Comparison of ENCODE assay signal across 17 cellular contexts in genomic region chr20:51597389-51598231, GRCh38. TPM values are rescaled to one million over a fixed set of nuclear protein-coding genes. Genes with fewer than 3 reads are reported as not detected.
"Had no signal": no experiment of that assay in that cellular context is flagged by ENCODE, and none has a peak within 500 bp of the region (broad histone marks: within the 10 kb centered on the region; RNA-seq: fewer than 3 reads in every experiment).

No MANE protein-coding gene starts in this region.

- DNase-seq: activated CD4-positive, alpha-beta T cell treated with anti-CD3 and anti-CD28 coated beads for 48 hours; activated CD8-positive, alpha-beta memory T cell treated with anti-CD3 and anti-CD28 coated beads, Interleukin-2, amount 10 ng/mL, durations not matched to agents 7 days and 5 days; activated naive CD4-positive, alpha-beta T cell treated with anti-CD3 and anti-CD28 coated beads, Interleukin-2, amount 10 ng/mL, durations not matched to agents 7 days and 5 days; amygdala; erythroblast; hippocampal formation; kidney glomerular epithelial cell; pancreas; SK-N-SH; T-helper 1 cell had no signal

- H3K27ac Mint-ChIP-seq: activated CD8-positive, alpha-beta memory T cell treated with anti-CD3 and anti-CD28 coated beads, Interleukin-2, amount 10 ng/mL, durations not matched to agents 7 days and 5 days; activated naive CD4-positive, alpha-beta T cell treated with anti-CD3 and anti-CD28 coated beads, Interleukin-2, amount 10 ng/mL, durations not matched to agents 7 days and 5 days; dendritic cell treated with granulocyte-macrophage colony-stimulating factor and Interleukin-4, amounts not matched to agents 40 ng/mL and 50 ng/mL, for 4 days; type B pancreatic cell had no signal

- H3K27me3 ChIP-seq: pancreas had no signal

- H3K9me3 Mint-ChIP-seq: activated naive CD4-positive, alpha-beta T cell treated with anti-CD3 and anti-CD28 coated beads, Interleukin-2, amount 10 ng/mL, durations not matched to agents 7 days and 5 days; dendritic cell treated with granulocyte-macrophage colony-stimulating factor and Interleukin-4, amounts not matched to agents 40 ng/mL and 50 ng/mL, for 4 days; neural crest cell; type B pancreatic cell had no signal

- H3K4me3 Mint-ChIP-seq: activated CD8-positive, alpha-beta memory T cell treated with anti-CD3 and anti-CD28 coated beads, Interleukin-2, amount 10 ng/mL, durations not matched to agents 7 days and 5 days; activated naive CD4-positive, alpha-beta T cell treated with anti-CD3 and anti-CD28 coated beads, Interleukin-2, amount 10 ng/mL, durations not matched to agents 7 days and 5 days; brain; dendritic cell treated with granulocyte-macrophage colony-stimulating factor and Interleukin-4, amounts not matched to agents 40 ng/mL and 50 ng/mL, for 4 days; neural crest cell; type B pancreatic cell had no signal

- H3K27ac ChIP-seq: pancreas, skin epidermis, VCaP had no signal

- ATAC-seq: activated CD8-positive, alpha-beta memory T cell treated with anti-CD3 and anti-CD28 coated beads, Interleukin-2, amount 10 ng/mL, durations not matched to agents 7 days and 5 days; pancreas had no signal

- H3K4me3 ChIP-seq: pancreas, skin epidermis had no signal

- H3K4me1 ChIP-seq: pancreas had no signal

- H3K27me3 Mint-ChIP-seq: type B pancreatic cell had no signal

- H3K36me3 Mint-ChIP-seq: activated CD8-positive, alpha-beta memory T cell treated with anti-CD3 and anti-CD28 coated beads, Interleukin-2, amount 10 ng/mL, durations not matched to agents 7 days and 5 days; activated naive CD4-positive, alpha-beta T cell treated with anti-CD3 and anti-CD28 coated beads, Interleukin-2, amount 10 ng/mL, durations not matched to agents 7 days and 5 days had no signal

- H3K36me3 ChIP-seq: pancreas had no signal

- H3K9me3 ChIP-seq: pancreas, SK-N-SH had no signal

- H3K9ac ChIP-seq: SK-N-SH had no signal

RNA-seq across cellular contexts. Expression of gene NFATC2, which starts 55.1 kb away (rescaled TPM):
- total RNA-seq: myocyte had no signal
